20 cellular contexts compared by ENCODE assay signal in genomic region chr12:45303955-45304354, GRCh38.
DNase-seq lines count a peak whose midpoint lies in the region; ATAC-seq and TF ChIP-seq lines count a peak whose summit lies in the region.
"Had no signal": no experiment of that assay in that cellular context is flagged by ENCODE, and none has a peak within 500 bp of the region (broad histone marks: within the 10 kb centered on the region; RNA-seq: fewer than 3 reads in every experiment).

No MANE protein-coding gene starts in this region.

- CTCF ChIA-PET in Caco-2 (lab: Charles Lee) = no interaction called here

- H3K27me3 ChIP-seq in Caco-2 (replicated peaks; ENCODE audit: control insufficient read depth, insufficient read depth, low read length) = no peaks in the 10 kb centered on the region
- no peaks in the 10 kb centered on the region for H3K27me3 ChIP-seq in layer of hippocampus (ENCODE audit: control insufficient read depth, insufficient read depth, low read length)
- no peaks in the 10 kb centered on the region for H3K27me3 ChIP-seq in thyroid gland

- TF ChIP-seq POLR2A in thyroid gland (IDR thresholded peaks at IDR 0.05) = no peak

- ATAC-seq in HG03460 (IDR thresholded peaks at IDR 0.05; ENCODE audit: unreplicated experiment) = no peak
- ATAC-seq: activated T-helper 17 cell treated with anti-CD3 and anti-CD28 coated beads, Interleukin-2, amount 50 U/mL, for 72 hours; natural killer cell treated with Interleukin-12 subunit alpha and Interleukin-12 subunit beta and Interleukin-15 and Interleukin-18, amount 100 ng/mL, for 72 hours had no signal

- H3K4me3 ChIP-seq in Caco-2 (ENCODE audit: low read depth, low read length) = no peak overlapping the region
- H3K4me3 ChIP-seq in skin epidermis = no peak overlapping the region
- no peak overlapping the region for H3K4me3 ChIP-seq in thyroid gland (replicated peaks in 1 of 3)

- H3K27ac Mint-ChIP-seq in Caco-2 (ENCODE audit: unreplicated experiment) = peak overlapping the region; percentile 75
- peak overlapping the region; percentile 19 for H3K27ac Mint-ChIP-seq in chondrocyte (ENCODE audit: unreplicated experiment)
- H3K27ac Mint-ChIP-seq: activated T-helper 17 cell treated with anti-CD3 and anti-CD28 coated beads, Interleukin-2, amount 50 U/mL, for 72 hours; natural killer cell treated with Interleukin-12 subunit alpha and Interleukin-12 subunit beta and Interleukin-15 and Interleukin-18, amount 100 ng/mL, for 72 hours had no signal

- intact Hi-C loops in Caco-2 (cut with micrococcal nuclease; ENCODE audit: unreplicated experiment) = no loop called here
- intact Hi-C loops in thyroid gland (cut with DNase I) = no loop called here

- H3K36me3 ChIP-seq in Caco-2 (ENCODE audit: control insufficient read depth, insufficient read depth, low read length) = 0 out of 2 replicates have a peak, but pooled peaks cover 2% of the 10 kb centered on the region
- H3K36me3 ChIP-seq in thyroid gland = no peaks in the 10 kb centered on the region
- H3K36me3 ChIP-seq: WERI-Rb-1 had no signal

- WGBS in thyroid gland, 2 donors = 81 to 88% methylated on average over 3 of the region's 3 CpGs

- H3K4me1 Mint-ChIP-seq in Caco-2 (ENCODE audit: low read depth, unreplicated experiment) (peaks cover 16% of the 10 kb centered on the region), chondrocyte (ENCODE audit: low read depth) (peaks cover 49% of the 10 kb centered on the region)
- H3K4me1 Mint-ChIP-seq: activated T-helper 17 cell treated with anti-CD3 and anti-CD28 coated beads, Interleukin-2, amount 50 U/mL, for 72 hours had no signal

- no peaks in the 10 kb centered on the region for H3K9me3 Mint-ChIP-seq in Caco-2 (ENCODE audit: unreplicated experiment)
- no peaks in the 10 kb centered on the region for H3K9me3 Mint-ChIP-seq in chondrocyte (ENCODE audit: low read depth)
- H3K9me3 Mint-ChIP-seq: activated T-helper 17 cell treated with anti-CD3 and anti-CD28 coated beads, Interleukin-2, amount 50 U/mL, for 72 hours; natural killer cell treated with Interleukin-12 subunit alpha and Interleukin-12 subunit beta and Interleukin-15 and Interleukin-18, amount 100 ng/mL, for 72 hours had no signal

- peaks cover 39% of the 10 kb centered on the region for H3K36me3 Mint-ChIP-seq in Caco-2 (ENCODE audit: insufficient read depth, unreplicated experiment)
- H3K36me3 Mint-ChIP-seq in chondrocyte (ENCODE audit: low read depth) = no peaks in the 10 kb centered on the region

- H3K4me3 Mint-ChIP-seq in Caco-2 (ENCODE audit: unreplicated experiment) (no peak overlapping the region), chondrocyte (ENCODE audit: unreplicated experiment) (no peak overlapping the region)
- H3K4me3 Mint-ChIP-seq: activated T-helper 17 cell treated with anti-CD3 and anti-CD28 coated beads, Interleukin-2, amount 50 U/mL, for 72 hours; natural killer cell treated with Interleukin-12 subunit alpha and Interleukin-12 subunit beta and Interleukin-15 and Interleukin-18, amount 100 ng/mL, for 72 hours had no signal

- H3K27ac ChIP-seq in layer of hippocampus (ENCODE audit: low read depth, low read length) = peak overlapping the region; percentile 25
- peak overlapping the region in 11 of 21 experiments; percentile 0 to 62 (median 36) for H3K27ac ChIP-seq in skin epidermis
- peak overlapping the region in 1 of 3 donors; percentile 35 for H3K27ac ChIP-seq in thyroid gland
- H3K27ac ChIP-seq: WERI-Rb-1 had no signal

- POLR2A ChIA-PET in Caco-2 (lab: Charles Lee) = no interaction called here

- no peak for DNase-seq in Caco-2
- DNase-seq in chondrocyte (ENCODE audit: low spot score) = no peak
- DNase-seq in NOMO-1 treated with dmso at 0.1 percent for 144 hours (lab: John Stamatoyannopoulos, UW; ENCODE audit: unreplicated experiment) = no peak
- no peak for DNase-seq in thyroid gland
- no peak for DNase-seq in DMS114 treated with DMSO at 0.1 percent for 48 hours (lab: John Stamatoyannopoulos, UW; ENCODE audit: unreplicated experiment)
- DNase-seq: activated CD8-positive, alpha-beta memory T cell treated with anti-CD3 and anti-CD28 coated beads for 24 hours; cortex of kidney; GDM1; HCEC 1CT; hypothalamus; NCI-H187 treated with DMSO at 0.1 percent for 48 hours; NCI-H526; stimulated activated CD4-positive, alpha-beta T cell treated with anti-CD3 and anti-CD28 coated beads, Interleukin-2, amount 100 ng/mL, for 24 hours; SW 1271; WERI-Rb-1 had no signal

- TF ChIP-seq CTCF in Caco-2 (IDR thresholded peaks at IDR 0.05; ENCODE audit: insufficient read depth in 1 of 2, low read depth in 1 of 2, low read length in 1 of 2, severe bottlenecking in 1 of 2, unreplicated experiment in 1 of 2) (no peak), chondrocyte (IDR thresholded peaks at IDR 0.05) (no peak), thyroid gland (IDR thresholded peaks at IDR 0.05) (no peak)

- H3K27me3 Mint-ChIP-seq in Caco-2 (ENCODE audit: insufficient read depth, unreplicated experiment) (no peaks in the 10 kb centered on the region), chondrocyte (ENCODE audit: low read depth) (no peaks in the 10 kb centered on the region)
- H3K27me3 Mint-ChIP-seq: activated T-helper 17 cell treated with anti-CD3 and anti-CD28 coated beads, Interleukin-2, amount 50 U/mL, for 72 hours; natural killer cell treated with Interleukin-12 subunit alpha and Interleukin-12 subunit beta and Interleukin-15 and Interleukin-18, amount 100 ng/mL, for 72 hours had no signal

- H3K4me1 ChIP-seq in Caco-2 = peaks cover 27% of the 10 kb centered on the region
- H3K4me1 ChIP-seq in thyroid gland = peaks cover 0 to 6% of the 10 kb centered on the region in 2 donors

- H3K9me3 ChIP-seq in Caco-2 (no peaks in the 10 kb centered on the region), thyroid gland (no peaks in the 10 kb centered on the region)

- BruUV-seq in Caco-2 (replicated peaks; lab: Mats Ljungman, UMichigan) = no TSS peak
